Comparison of ENCODE assay signal across 8 cellular contexts in the genomic region with DNA sequence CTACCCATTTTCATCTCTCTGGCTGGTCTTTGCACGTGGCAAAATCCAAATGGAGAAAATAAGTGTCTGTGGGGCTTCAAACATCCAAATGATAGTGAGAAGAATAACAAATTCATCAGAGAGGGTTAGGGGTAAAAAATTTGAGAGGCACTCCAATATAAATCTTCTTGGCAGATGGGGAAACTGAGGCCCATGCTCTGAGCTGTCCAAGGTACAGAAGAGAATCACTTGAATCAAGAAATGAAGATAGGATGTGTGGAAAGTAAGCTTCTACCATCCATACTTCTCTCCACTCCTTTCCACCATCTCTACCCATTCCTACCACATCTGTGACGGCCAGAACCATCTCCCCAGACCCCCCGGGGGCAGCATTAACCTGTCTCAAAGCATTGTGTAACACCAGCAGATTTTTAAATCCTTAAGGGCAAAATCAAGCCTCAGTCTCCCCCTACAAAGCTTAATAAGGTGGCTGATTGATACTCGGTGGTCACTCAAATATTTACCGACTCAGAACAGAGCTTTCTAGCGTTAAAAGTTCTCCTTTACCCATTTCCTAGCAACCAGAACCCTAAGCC. TPM values are rescaled to one million over a fixed set of nuclear protein-coding genes. Genes with fewer than 3 reads are reported as not detected.
DNase-seq lines count a peak whose midpoint lies in the region; ATAC-seq lines count a peak whose summit lies in the region.

No MANE protein-coding gene starts in this region.

- peak overlapping the region in 4 of 5 donors; percentile 43 to 92 (median 78) for H3K9ac ChIP-seq in subcutaneous abdominal adipose tissue (ENCODE audit: low read length in 5 of 5)

- 30 to 33% methylated on average over 6 of the region's 6 CpGs for WGBS in aorta, 2 donors

- no peak for ATAC-seq in activated CD4-positive, alpha-beta T cell treated with anti-CD3 and anti-CD28 coated beads for 36 hours
- ATAC-seq in activated T-helper 17 cell treated with anti-CD3 and anti-CD28 coated beads, Interleukin-2, amount 50 U/mL, for 72 hours (replicated peaks): no peak
- no peak for ATAC-seq in aorta (ENCODE audit: low FRiP score)
- ATAC-seq in GM18511 (IDR thresholded peaks at IDR 0.05; ENCODE audit: unreplicated experiment): no peak

- H3K27ac Mint-ChIP-seq in activated CD4-positive, alpha-beta T cell treated with anti-CD3 and anti-CD28 coated beads for 36 hours: peak overlapping the region; percentile 98
- H3K27ac Mint-ChIP-seq in activated T-helper 17 cell treated with anti-CD3 and anti-CD28 coated beads, Interleukin-2, amount 50 U/mL, for 72 hours: peak overlapping the region; percentile 96
- peak overlapping the region; percentile 60 to 94 (median 88) for H3K27ac Mint-ChIP-seq in immature natural killer cell

- H3K27me3 ChIP-seq in subcutaneous abdominal adipose tissue (ENCODE audit: control insufficient read depth in 5 of 5, insufficient read depth in 4 of 5, low read length in 5 of 5): no peaks in the 10 kb centered on the region
- H3K27me3 ChIP-seq in aorta (ENCODE audit: control insufficient read depth in 1 of 2, insufficient read depth in 2 of 2, low read length in 1 of 2): no peaks in the 10 kb centered on the region

- intact Hi-C loops in activated CD4-positive, alpha-beta T cell treated with anti-CD3 and anti-CD28 coated beads for 36 hours (cut with DNase I, micrococcal nuclease): loop anchor here (1.0 to 5.0 kb wide), 11 partner anchors 37 to 1932 kb away; partner anchors contain the start of genes COX15 (in 2 of the 2), CUTC (in 2 of the 2), SLC25A28 (in 2 of the 2) and ENTPD7 (in 1 of the 2)
- intact Hi-C loops in aorta (cut with DNase I): loop anchor here (5.0 to 10.0 kb wide), 3 partner anchors 193 to 315 kb away; partner anchors contain the start of gene SLC25A28 (in 1 of the 2)

- H3K27ac ChIP-seq in subcutaneous abdominal adipose tissue (ENCODE audit: low read depth, low read length): no peak overlapping the region
- H3K27ac ChIP-seq in aorta (ENCODE audit: low read depth in 1 of 2, low read length in 2 of 2): no peak overlapping the region

- POLR2A ChIA-PET in activated CD4-positive, alpha-beta T cell treated with anti-CD3 and anti-CD28 coated beads for 36 hours (lab: Charles Lee): interaction anchor here (0.6 to 1.6 kb wide), 4 partner anchors 185 to 1803 kb away, joined by 7 to 9 read pairs (median 8); partner anchors contain the start of gene SLC25A28

- H3K9me3 Mint-ChIP-seq in activated CD4-positive, alpha-beta T cell treated with anti-CD3 and anti-CD28 coated beads for 36 hours (ENCODE audit: low read depth): no peaks in the 10 kb centered on the region
- no peaks in the 10 kb centered on the region for H3K9me3 Mint-ChIP-seq in activated T-helper 17 cell treated with anti-CD3 and anti-CD28 coated beads, Interleukin-2, amount 50 U/mL, for 72 hours
- H3K9me3 Mint-ChIP-seq in immature natural killer cell: no peaks in the 10 kb centered on the region

- peaks cover 32% of the 10 kb centered on the region for H3K4me1 Mint-ChIP-seq in activated CD4-positive, alpha-beta T cell treated with anti-CD3 and anti-CD28 coated beads for 36 hours
- H3K4me1 Mint-ChIP-seq in activated T-helper 17 cell treated with anti-CD3 and anti-CD28 coated beads, Interleukin-2, amount 50 U/mL, for 72 hours: peaks cover 26% of the 10 kb centered on the region
- peaks cover 36 to 39% of the 10 kb centered on the region in 2 donors for H3K4me1 Mint-ChIP-seq in immature natural killer cell

- H3K9me3 ChIP-seq in subcutaneous abdominal adipose tissue (ENCODE audit: control insufficient read depth in 5 of 5, low read length in 5 of 5): no peaks in the 10 kb centered on the region
- no peaks in the 10 kb centered on the region for H3K9me3 ChIP-seq in aorta (ENCODE audit: control insufficient read depth, low read length)

- peak overlapping the region; percentile 94 for H3K4me3 Mint-ChIP-seq in activated CD4-positive, alpha-beta T cell treated with anti-CD3 and anti-CD28 coated beads for 36 hours
- peak overlapping the region; percentile 99 for H3K4me3 Mint-ChIP-seq in activated T-helper 17 cell treated with anti-CD3 and anti-CD28 coated beads, Interleukin-2, amount 50 U/mL, for 72 hours
- H3K4me3 Mint-ChIP-seq in immature natural killer cell: peak overlapping the region; percentile 90 to 99 (median 96)

- no peaks in the 10 kb centered on the region for H3K27me3 Mint-ChIP-seq in activated CD4-positive, alpha-beta T cell treated with anti-CD3 and anti-CD28 coated beads for 36 hours
- no peaks in the 10 kb centered on the region for H3K27me3 Mint-ChIP-seq in activated T-helper 17 cell treated with anti-CD3 and anti-CD28 coated beads, Interleukin-2, amount 50 U/mL, for 72 hours
- peaks cover 5 to 12% (median 12%) of the 10 kb centered on the region in 3 donors for H3K27me3 Mint-ChIP-seq in immature natural killer cell (ENCODE audit: low read depth in 3 of 3)

- CTCF ChIA-PET in activated CD4-positive, alpha-beta T cell treated with anti-CD3 and anti-CD28 coated beads for 36 hours (lab: Charles Lee): interaction anchor here (1.0 to 1.3 kb wide), 3 partner anchors 185 to 230 kb away, joined by 3 read pairs; partner anchors contain the start of gene ENTPD7

- H3K4me1 ChIP-seq in subcutaneous abdominal adipose tissue (ENCODE audit: control insufficient read depth in 5 of 5, insufficient read depth in 5 of 5, low read length in 5 of 5): peaks cover 0 to 27% (median 21%) of the 10 kb centered on the region in 5 donors
- no peaks in the 10 kb centered on the region for H3K4me1 ChIP-seq in aorta (ENCODE audit: control insufficient read depth in 1 of 2, insufficient read depth in 2 of 2, low read length in 2 of 2)

- no peak for DNase-seq in activated CD4-positive, alpha-beta T cell treated with anti-CD3 and anti-CD28 coated beads for 36 hours
- DNase-seq in activated CD4-positive, alpha-beta T cell treated with anti-CD3 and anti-CD28 coated beads, Interleukin-2, amount 50 U/mL, for 48 hours: no peak
- DNase-seq in immature natural killer cell (no peak), NCI-H1105 (lab: John Stamatoyannopoulos, UW) (no peak), aorta (no peak)

- H3K36me3 ChIP-seq in subcutaneous abdominal adipose tissue (ENCODE audit: control insufficient read depth in 5 of 5, insufficient read depth in 5 of 5, low read length in 5 of 5) (peaks cover 8 to 24% (median 13%) of the 10 kb centered on the region in 5 donors), aorta (ENCODE audit: control insufficient read depth in 1 of 2, insufficient read depth in 2 of 2, low read length in 1 of 2) (peaks cover 3 to 5% of the 10 kb centered on the region in 2 donors)

- H3K36me3 Mint-ChIP-seq in activated CD4-positive, alpha-beta T cell treated with anti-CD3 and anti-CD28 coated beads for 36 hours (ENCODE audit: low read depth): peaks cover 10% of the 10 kb centered on the region
- H3K36me3 Mint-ChIP-seq in activated T-helper 17 cell treated with anti-CD3 and anti-CD28 coated beads, Interleukin-2, amount 50 U/mL, for 72 hours (ENCODE audit: low read depth): peaks cover 20% of the 10 kb centered on the region
- peaks cover 0 to 4% (median 3%) of the 10 kb centered on the region in 3 donors for H3K36me3 Mint-ChIP-seq in immature natural killer cell

- H3K4me3 ChIP-seq in subcutaneous abdominal adipose tissue (ENCODE audit: low read depth in 1 of 5, low read length in 5 of 5) (peak overlapping the region; percentile 88 to 97 (median 92)), aorta (ENCODE audit: low read length in 2 of 2) (peak overlapping the region in 1 of 2 donors; percentile 73)

RNA-seq across cellular contexts. Expression of gene GOT1, which starts 0.8 kb away (rescaled TPM):
- total RNA-seq in activated CD4-positive, alpha-beta T cell treated with anti-CD3 and anti-CD28 coated beads for 36 hours: 10 to 100 TPM; 51.7 to 83.5 TPM
- 10 to 100 TPM; 20.1 to 33.9 TPM for total RNA-seq in activated T-helper 17 cell treated with anti-CD3 and anti-CD28 coated beads, Interleukin-2, amount 50 U/mL, for 72 hours
- polyA plus RNA-seq in immature natural killer cell (10 to 100 TPM; 21.7 to 29.0 (median 27.6) TPM), aorta (10 to 100 TPM in 1 of 2 donors, 1 to 10 TPM in 1; 9.2 to 17.4 TPM)
- total RNA-seq in aorta: 10 to 100 TPM in 1 of 2 donors, 1 to 10 TPM in 1; 9.4 to 13.7 TPM
